In genomic region chr2:229616433-229616832, GRCh38 we compare ENCODE assay signal across 27 cellular contexts.
"Had no signal": no experiment of that assay in that cellular context is flagged by ENCODE, and none has a peak within 500 bp of the region (broad histone marks: within the 10 kb centered on the region; RNA-seq: fewer than 3 reads in every experiment).

No MANE protein-coding gene starts in this region.

- H3K4me3 ChIP-seq: heart left ventricle, left ventricle myocardium inferior, lung, neural progenitor cell, right atrium auricular region, right lobe of liver, smooth muscle cell, suprapubic skin, thoracic aorta, tibial artery, upper lobe of right lung, uterus had no signal

- H3K36me3 ChIP-seq: heart left ventricle, left ventricle myocardium inferior, neural progenitor cell, neutrophil, right atrium auricular region, right lobe of liver, suprapubic skin, thoracic aorta, tibial artery, upper lobe of right lung, uterus had no signal

- H3K4me1 ChIP-seq: heart left ventricle, left ventricle myocardium inferior, neural progenitor cell, parathyroid adenoma, right atrium auricular region, right lobe of liver, suprapubic skin, tibial artery, upper lobe of right lung, uterus had no signal

- H3K9me3 ChIP-seq: heart left ventricle, left ventricle myocardium inferior, neutrophil, right atrium auricular region, right lobe of liver, suprapubic skin, thoracic aorta, tibial artery, upper lobe of right lung, uterus had no signal

- H3K27me3 ChIP-seq: neural progenitor cell, neutrophil, right atrium auricular region, right lobe of liver, suprapubic skin, tibial artery, upper lobe of right lung, uterus had no signal

- H2AFZ ChIP-seq: neural progenitor cell, parathyroid adenoma had no signal

- DNase-seq: heart left ventricle; immature natural killer cell; kidney; left ventricle myocardium inferior; naive B cell; natural killer cell; nephron progenitor cell; occipital lobe; right lobe of liver; stimulated activated CD4-positive, alpha-beta T cell treated with anti-CD3 and anti-CD28 coated beads, Interleukin-1b, Interleukin-23, amount 100 ng/mL, for 48 hours; stimulated activated CD4-positive, alpha-beta T cell treated with anti-CD3 and anti-CD28 coated beads, Interleukin-2, amount 100 ng/mL, for 48 hours; stimulated activated CD4-positive, alpha-beta T cell treated with anti-CD3 and anti-CD28 coated beads, Interleukin-4, amount 100 ng/mL, for 4 hours; stimulated activated CD8-positive, alpha-beta memory T cell treated with anti-CD3 and anti-CD28 coated beads, Interleukin-4, amount 100 ng/mL, for 48 hours; stimulated activated naive CD4-positive, alpha-beta T cell treated with Interleukin-2 at 50 U/mL for 16 hours; stimulated activated naive CD8-positive, alpha-beta T cell treated with anti-CD3 and anti-CD28 coated beads, Interleukin-15, amount 100 ng/mL, for 72 hours; tibial artery; trophoblast cell; upper lobe of right lung; uterus had no signal

- H3K9ac ChIP-seq: neural progenitor cell, parathyroid adenoma had no signal

- H3K4me2 ChIP-seq: neural progenitor cell, smooth muscle cell had no signal

- H3K27ac ChIP-seq: heart left ventricle, left ventricle myocardium inferior, neural progenitor cell, neutrophil, parathyroid adenoma, right atrium auricular region, right lobe of liver, suprapubic skin, thoracic aorta, tibial artery, upper lobe of right lung, uterus had no signal
